ENCODE assay signal across 21 cellular contexts in the genomic region with DNA sequence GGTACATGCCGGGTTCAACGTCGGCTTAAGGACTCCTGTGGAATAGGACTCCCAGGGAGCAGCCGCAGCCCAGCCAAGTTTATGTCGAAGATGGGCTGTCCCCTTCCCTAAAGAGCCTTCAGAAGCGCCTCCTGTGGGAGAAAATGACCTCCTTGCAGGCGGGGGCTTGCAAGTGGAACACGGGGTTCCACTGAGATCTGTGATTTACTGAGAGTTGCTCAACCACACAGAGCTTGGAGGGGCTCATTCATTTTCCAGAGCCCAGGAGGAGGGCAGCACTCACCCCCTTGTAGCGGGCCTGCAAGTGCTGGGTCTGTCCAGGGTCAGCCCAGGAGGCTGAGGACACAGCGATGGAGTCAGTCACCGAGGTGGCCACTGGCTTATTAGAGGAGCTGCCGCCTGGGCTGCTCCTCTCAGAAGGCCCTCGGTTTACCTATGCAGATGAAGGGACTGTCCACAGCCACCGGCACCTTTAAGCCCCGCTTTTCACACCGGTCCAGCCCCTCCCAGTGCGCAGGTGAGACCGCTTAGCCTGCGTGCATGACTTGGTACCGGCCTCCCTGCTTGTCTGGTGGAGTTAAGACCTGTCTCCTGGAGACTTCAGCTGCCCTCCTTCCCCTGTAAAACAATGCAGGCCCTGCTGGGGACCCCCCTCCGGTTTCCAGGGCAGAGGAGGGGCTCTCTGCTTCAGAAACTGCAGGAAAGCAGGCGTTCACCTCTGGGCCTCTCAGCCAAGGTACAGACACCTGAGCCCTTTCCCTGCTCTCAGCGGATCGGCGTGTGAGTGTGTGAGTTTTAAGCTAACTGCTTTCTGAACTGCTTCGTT. TPM values are rescaled to one million over a fixed set of nuclear protein-coding genes. Genes with fewer than 3 reads are reported as not detected.
DNase-seq lines count a peak whose midpoint lies in the region; ATAC-seq and TF ChIP-seq lines count a peak whose summit lies in the region.
"Had no signal": no experiment of that assay in that cellular context is flagged by ENCODE, and none has a peak within 500 bp of the region (broad histone marks: within the 10 kb centered on the region; RNA-seq: fewer than 3 reads in every experiment).

No MANE protein-coding gene starts in this region.

- intact Hi-C loops in sigmoid colon (cut with DNase I), result no loop called here
- intact Hi-C loops in transverse colon (cut with DNase I; ENCODE audit: low total_unique reads), result no loop called here
- intact Hi-C loops in activated CD4-positive, alpha-beta memory T cell treated with anti-CD3 and anti-CD28 coated beads for 36 hours (cut with micrococcal nuclease), result no loop called here

- 85 to 89% methylated on average over 26 of the region's 26 CpGs for WGBS in sigmoid colon, 2 donors
- WGBS in transverse colon (ENCODE audit: low coverage in 1 of 2), 2 donors, result 84% methylated on average over 26 of the region's 26 CpGs; no CpG with 5 or more reads in 1 of the 2 donors

- peaks cover 21% of the 10 kb centered on the region for H3K4me1 Mint-ChIP-seq in WTC11
- no peaks in the 10 kb centered on the region for H3K4me1 Mint-ChIP-seq in activated CD4-positive, alpha-beta memory T cell treated with anti-CD3 and anti-CD28 coated beads for 36 hours (ENCODE audit: low read depth)
- H3K4me1 Mint-ChIP-seq: CD4-positive, alpha-beta memory T cell had no signal

- TF ChIP-seq EP300 in sigmoid colon (IDR thresholded peaks at IDR 0.05), result no peak
- TF ChIP-seq EP300 in transverse colon (IDR thresholded peaks at IDR 0.05; ENCODE audit: low read depth), result no peak

- H3K27me3 ChIP-seq in AG04450 (ENCODE audit: control insufficient read depth, insufficient read depth, low read length), result peaks cover 4% of the 10 kb centered on the region
- no peaks in the 10 kb centered on the region for H3K27me3 ChIP-seq in layer of hippocampus (ENCODE audit: control insufficient read depth, insufficient read depth, low read length)
- H3K27me3 ChIP-seq in sigmoid colon, result no peaks in the 10 kb centered on the region
- no peaks in the 10 kb centered on the region for H3K27me3 ChIP-seq in transverse colon

- TF ChIP-seq POLR2A in sigmoid colon (IDR thresholded peaks at IDR 0.05) (no peak), transverse colon (IDR thresholded peaks at IDR 0.05) (no peak)

- in situ Hi-C loops in transverse colon (cut with MboI; ENCODE audit: low pct_ligation_motif_present in 1 of 4, low pct_unique_long_range_greater_than_20kb in 1 of 4, low sequenced_read_pairs in 3 of 4), result no loop called here

- CTCF ChIA-PET in AG04450 (lab: Charles Lee), result interaction anchor here (1.2 kb wide), 1 partner anchor 37 kb away, joined by 5 read pairs; no protein-coding TSS in a partner anchor
- CTCF ChIA-PET in WTC11 (lab: Charles Lee), result interaction anchor here (1.0 to 1.6 kb wide), 4 partner anchors 35 to 252 kb away, joined by 3 to 4 read pairs (median 4); no protein-coding TSS in a partner anchor
- CTCF ChIA-PET in activated CD4-positive, alpha-beta memory T cell treated with anti-CD3 and anti-CD28 coated beads for 36 hours (lab: Charles Lee), result no interaction called here

- POLR2A ChIA-PET in AG04450 (lab: Yijun Ruan, JAX) (no interaction called here), WTC11 (lab: Charles Lee) (no interaction called here)
- POLR2A ChIA-PET in activated CD4-positive, alpha-beta memory T cell treated with anti-CD3 and anti-CD28 coated beads for 36 hours (lab: Charles Lee), result no interaction called here

- H3K4me3 Mint-ChIP-seq in WTC11, result no peak overlapping the region; the same call in 1 of the 2 replicates
- no peak overlapping the region for H3K4me3 Mint-ChIP-seq in activated CD4-positive, alpha-beta memory T cell treated with anti-CD3 and anti-CD28 coated beads for 36 hours
- H3K4me3 Mint-ChIP-seq: CD4-positive, alpha-beta memory T cell had no signal

- no peaks in the 10 kb centered on the region for H3K27me3 Mint-ChIP-seq in WTC11 (ENCODE audit: low read depth)
- peaks cover 8% of the 10 kb centered on the region for H3K27me3 Mint-ChIP-seq in activated CD4-positive, alpha-beta memory T cell treated with anti-CD3 and anti-CD28 coated beads for 36 hours

- H3K36me3 Mint-ChIP-seq in WTC11, result no peaks in the 10 kb centered on the region
- H3K36me3 Mint-ChIP-seq in activated CD4-positive, alpha-beta memory T cell treated with anti-CD3 and anti-CD28 coated beads for 36 hours, result no peaks in the 10 kb centered on the region
- H3K36me3 Mint-ChIP-seq: CD4-positive, alpha-beta memory T cell had no signal

- peak overlapping the region; percentile 2 for H3K27ac ChIP-seq in AG04450 (ENCODE audit: low read depth, low read length)
- H3K27ac ChIP-seq in layer of hippocampus (ENCODE audit: low read depth, low read length), result peak overlapping the region; percentile 41
- no peak overlapping the region for H3K27ac ChIP-seq in sigmoid colon
- no peak overlapping the region for H3K27ac ChIP-seq in transverse colon

- 0 out of 2 replicates have a peak overlapping the region, but pooled peaks have one; percentile 51 for H3K27ac Mint-ChIP-seq in WTC11
- H3K27ac Mint-ChIP-seq in activated CD4-positive, alpha-beta memory T cell treated with anti-CD3 and anti-CD28 coated beads for 36 hours, result no peak overlapping the region
- H3K27ac Mint-ChIP-seq: CD4-positive, alpha-beta memory T cell had no signal

- ATAC-seq in WTC11, result peak; percentile 75
- ATAC-seq: K562 had no signal

- H3K36me3 ChIP-seq in sigmoid colon (no peaks in the 10 kb centered on the region), transverse colon (no peaks in the 10 kb centered on the region)

- no peaks in the 10 kb centered on the region for H3K4me1 ChIP-seq in sigmoid colon
- H3K4me1 ChIP-seq in transverse colon, result no peaks in the 10 kb centered on the region

- H3K9me3 ChIP-seq in AG04450 (ENCODE audit: control insufficient read depth, insufficient read depth, low read length), result peaks cover 3% of the 10 kb centered on the region; the same call in 1 of the 2 replicates
- no peaks in the 10 kb centered on the region for H3K9me3 ChIP-seq in sigmoid colon
- H3K9me3 ChIP-seq in transverse colon, result no peaks in the 10 kb centered on the region

- no peak for DNase-seq in AG04450 (ENCODE audit: low read depth, low spot score)
- peak; percentile 40 for DNase-seq in WTC11 (ENCODE audit: low spot score)
- peak; percentile 57 for DNase-seq in sigmoid colon
- no peak for DNase-seq in DMS114 treated with DMSO at 0.1 percent for 48 hours (lab: John Stamatoyannopoulos, UW; ENCODE audit: unreplicated experiment)
- no peak for DNase-seq in activated CD4-positive, alpha-beta T cell treated with anti-CD3 and anti-CD28 coated beads, Interleukin-2, amount 50 U/mL, for 4 hours
- DNase-seq in transverse colon, result no peak
- no peak for DNase-seq in activated CD4-positive, alpha-beta memory T cell treated with anti-CD3 and anti-CD28 coated beads for 36 hours
- DNase-seq: 8988T; Calu3; CD4-positive, alpha-beta memory T cell; DMS79; MV-4-11; NCI-H1417; NCI-H187 treated with DMSO at 0.1 percent for 48 hours; NCI-H2171 treated with DMSO at 0.1 percent for 48 hours; NCI-H446 treated with DMSO at 0.1 percent for 48 hours; NCI-H748 treated with DMSO at 0.1 percent for 48 hours; OCI-M1; SIG-M5 had no signal

- TF ChIP-seq CTCF in AG04450 (IDR thresholded peaks at IDR 0.05; ENCODE audit: low read depth, low read length) (no peak), WTC11 (IDR thresholded peaks at IDR 0.05) (no peak), sigmoid colon (IDR thresholded peaks at IDR 0.05) (no peak), transverse colon (IDR thresholded peaks at IDR 0.05) (no peak)

- H3K4me3 ChIP-seq in AG04450 (ENCODE audit: low read depth, low read length), result no peak overlapping the region
- no peak overlapping the region for H3K4me3 ChIP-seq in sigmoid colon
- H3K4me3 ChIP-seq in transverse colon, result no peak overlapping the region
- H3K4me3 ChIP-seq: K562 had no signal

- no peaks in the 10 kb centered on the region for H3K9me3 Mint-ChIP-seq in WTC11
- no peaks in the 10 kb centered on the region for H3K9me3 Mint-ChIP-seq in activated CD4-positive, alpha-beta memory T cell treated with anti-CD3 and anti-CD28 coated beads for 36 hours
- H3K9me3 Mint-ChIP-seq: CD4-positive, alpha-beta memory T cell had no signal

TF ChIP-seq in WTC11, 78 proteins besides CTCF, POLR2A, EP300 and RAD21:
- peak; percentile 87 for TF ChIP-seq ZNF423 (CRISPR knock-in tag; IDR thresholded peaks at IDR 0.05)
- TF ChIP-seq, protein P1, sequence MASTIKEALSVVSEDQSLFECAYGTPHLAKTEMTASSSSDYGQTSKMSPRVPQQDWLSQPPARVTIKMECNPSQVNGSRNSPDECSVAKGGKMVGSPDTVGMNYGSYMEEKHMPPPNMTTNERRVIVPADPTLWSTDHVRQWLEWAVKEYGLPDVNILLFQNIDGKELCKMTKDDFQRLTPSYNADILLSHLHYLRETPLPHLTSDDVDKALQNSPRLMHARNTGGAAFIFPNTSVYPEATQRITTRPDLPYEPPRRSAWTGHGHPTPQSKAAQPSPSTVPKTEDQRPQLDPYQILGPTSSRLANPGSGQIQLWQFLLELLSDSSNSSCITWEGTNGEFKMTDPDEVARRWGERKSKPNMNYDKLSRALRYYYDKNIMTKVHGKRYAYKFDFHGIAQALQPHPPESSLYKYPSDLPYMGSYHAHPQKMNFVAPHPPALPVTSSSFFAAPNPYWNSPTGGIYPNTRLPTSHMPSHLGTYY (CRISPR knock-in tag; IDR thresholded peaks at IDR 0.05), result no peak

RNA-seq across cellular contexts. Expression of a gene that starts 57.5 kb away (rescaled TPM):
- polyA plus RNA-seq in AG04450 (2011; rRNA removed) (300 and 365 TPM in 2 replicates), sigmoid colon (100 to 1,000 TPM; 378 to 742 (median 633) TPM)
- polyA minus RNA-seq in AG04450 (2011; rRNA and poly(A)+ RNA removed), result 40.1 and 58.9 TPM in 2 replicates
- total RNA-seq in WTC11 (2021) (264 to 296 TPM (median 293 TPM) in 3 replicates), sigmoid colon (100 to 1,000 TPM; 277 to 468 (median 356) TPM), transverse colon (100 to 1,000 TPM in 2 of 4 donors, 10 to 100 TPM in 2; 65.1 to 375 (median 193) TPM)
- 100 to 1,000 TPM; 208 to 210 TPM for total RNA-seq in activated CD4-positive, alpha-beta memory T cell treated with anti-CD3 and anti-CD28 coated beads for 36 hours

Comparison
In these comparisons a context has a peak if more than half of its experiments do, and no peak if none do; other contexts are left out.
1. DNase-seq: peak in WTC11 (single experiment) and sigmoid colon (single experiment); none in AG04450 (single experiment), DMS114 treated with DMSO at 0.1 percent for 48 hours (single experiment), activated CD4-positive, alpha-beta T cell treated with anti-CD3 and anti-CD28 coated beads, Interleukin-2, amount 50 U/mL, for 4 hours (0 of 2), transverse colon (single experiment) and activated CD4-positive, alpha-beta memory T cell treated with anti-CD3 and anti-CD28 coated beads for 36 hours (single experiment).
2. H3K27ac ChIP-seq: peak in AG04450 (single experiment) and layer of hippocampus (single experiment); none in sigmoid colon (0 of 4) and transverse colon (0 of 4).